Comparison of ENCODE assay signal across 9 cellular contexts in genomic region chr7:77570330-77571011, GRCh38. TPM values are rescaled to one million over a fixed set of nuclear protein-coding genes. Genes with fewer than 3 reads are reported as not detected.
DNase-seq lines count a peak whose midpoint lies in the region; ATAC-seq, FAIRE-seq and TF ChIP-seq lines count a peak whose summit lies in the region.
"Had no signal": no experiment of that assay in that cellular context is flagged by ENCODE, and none has a peak within 500 bp of the region (broad histone marks: within the 10 kb centered on the region; RNA-seq: fewer than 3 reads in every experiment).

No MANE protein-coding gene starts in this region.

- intact Hi-C loops in GM12878 (cut with micrococcal nuclease; ENCODE audit: unreplicated experiment), result no loop called here
- intact Hi-C loops in adrenal gland (cut with DNase I), result no loop called here

- no peaks in the 10 kb centered on the region for H3K9me3 Mint-ChIP-seq in memory B cell

- H3K27ac ChIP-seq in HUES48 (ENCODE audit: low read depth, low read length), result peak overlapping the region; percentile 32
- H3K27ac ChIP-seq in GM12878 (ENCODE audit: control insufficient read depth, insufficient read depth), result peak overlapping the region; percentile 38; the same call in 1 of the 2 replicates
- H3K27ac ChIP-seq in adrenal gland, result peak overlapping the region in 2 of 5 donors; percentile 30 to 36

- in situ Hi-C loops in GM12878 (cut with MboI), result no loop called here

- H3K4me2 ChIP-seq in GM12878 (ENCODE audit: control insufficient read depth, insufficient read depth), result no peak overlapping the region

- H3K4me3 ChIP-seq in BJ (ENCODE audit: low read depth, low read length), result no peak overlapping the region
- no peak overlapping the region for H3K4me3 ChIP-seq in HUES48 (ENCODE audit: low read depth, low read length)
- no peak overlapping the region for H3K4me3 ChIP-seq in GM12878
- H3K4me3 ChIP-seq in adrenal gland, result no peak overlapping the region

- no peaks in the 10 kb centered on the region for H4K20me1 ChIP-seq in GM12878 (ENCODE audit: control insufficient read depth, insufficient read depth)

- SMC1A ChIA-PET in GM12878 (lab: Charles Lee; ENCODE audit: uncharacterized antibody, unreplicated experiment), result interaction anchor here (1.0 kb wide), 2 partner anchors 28 to 104 kb away, joined by 3 to 4 read pairs; no protein-coding TSS in a partner anchor

- H3K79me2 ChIP-seq in GM12878 (ENCODE audit: control insufficient read depth, insufficient read depth, low read length), result peaks cover 8% of the 10 kb centered on the region

- peaks cover 10% of the 10 kb centered on the region for H3K4me1 Mint-ChIP-seq in memory B cell

- H3K9ac ChIP-seq in HUES48 (ENCODE audit: low read depth, low read length) (no peak overlapping the region), GM12878 (ENCODE audit: control insufficient read depth, insufficient read depth, low read length) (no peak overlapping the region; the same call in 1 of the 2 replicates)

- H3K27me3 ChIP-seq in BJ (ENCODE audit: control insufficient read depth, insufficient read depth, low read length) (no peaks in the 10 kb centered on the region), HUES48 (ENCODE audit: control insufficient read depth, insufficient read depth, low read length) (no peaks in the 10 kb centered on the region), GM12878 (replicated peaks in 1 of 2; ENCODE audit: control insufficient read depth in 2 of 2, insufficient read depth in 2 of 2, low read length in 1 of 2) (no peaks in the 10 kb centered on the region), adrenal gland (no peaks in the 10 kb centered on the region)

- BruUV-seq in GM12878 (replicated peaks; lab: Mats Ljungman, UMichigan), result no TSS peak

- WGBS in GM12878 (ENCODE audit: insufficient coverage, insufficient replicate concordance, low lambda C conversion rate, missing lambda C conversion rate), result 82% methylated on average over 3 of the region's 3 CpGs
- WGBS in adrenal gland, 4 donors, result 78 to 83% (median 79%) methylated on average over 3 of the region's 3 CpGs

- no peak overlapping the region for H2AFZ ChIP-seq in GM12878 (ENCODE audit: control insufficient read depth, low read depth, low read length)

- CTCF ChIA-PET in BJ (lab: Yijun Ruan, JAX), result no interaction called here
- CTCF ChIA-PET in GM12878 (lab: Yijun Ruan, JAX), result interaction anchor here (1.2 kb wide), 1 partner anchor 17 kb away, joined by 3 read pairs; no protein-coding TSS in a partner anchor
- CTCF ChIA-PET in HEK293T (lab: Yijun Ruan, JAX), result no interaction called here

- TF ChIP-seq CTCF in BJ (IDR thresholded peaks at IDR 0.05; ENCODE audit: insufficient read depth, low read depth, low read length), result 0 out of 2 replicates have a peak, but pooled peaks have one; percentile 14
- no peak for TF ChIP-seq CTCF in GM12878 (IDR thresholded peaks at IDR 0.05 in 2 of 3, conservative IDR thresholded peaks at IDR 0.05 in 1 of 3; ENCODE audit: control insufficient read depth in 2 of 3, extremely low read depth in 1 of 3, insufficient read depth in 1 of 3, low read depth in 3 of 3, low read length in 3 of 3)
- TF ChIP-seq CTCF in adrenal gland (IDR thresholded peaks at IDR 0.05), result no peak

- peaks cover 14% of the 10 kb centered on the region for H3K36me3 Mint-ChIP-seq in memory B cell

- ATAC-seq in GM12878 (peak; percentile 79), memory B cell (ENCODE audit: low read depth) (peak; percentile 56)

- H3K4me1 ChIP-seq in HUES48 (ENCODE audit: control insufficient read depth, insufficient read depth, low read length) (peaks cover 15% of the 10 kb centered on the region; the same call in 1 of the 2 replicates), GM12878 (ENCODE audit: control insufficient read depth, insufficient read depth, low read length) (peaks cover 11% of the 10 kb centered on the region), adrenal gland (replicated peaks in 1 of 2) (peaks cover 0 to 48% of the 10 kb centered on the region in 2 donors)

- no peak overlapping the region for H3K4me3 Mint-ChIP-seq in memory B cell
- H3K4me3 Mint-ChIP-seq: activated naive CD8-positive, alpha-beta T cell had no signal

- TF ChIP-seq RAD21 in GM12878 (IDR thresholded peaks at IDR 0.05; ENCODE audit: insufficient read depth, low read depth, low read length), result no peak

- POLR2A ChIA-PET in BJ (lab: Charles Lee) (interaction anchor here (0.6 kb wide), 1 partner anchor 45 kb away, joined by 3 read pairs; no protein-coding TSS in a partner anchor), GM12878 (lab: Charles Lee) (interaction anchor here (1.0 kb wide), 1 partner anchor 34 kb away, joined by 4 read pairs; no protein-coding TSS in a partner anchor), HEK293T (lab: Yijun Ruan, JAX) (no interaction called here)

- FAIRE-seq in GM12878 (lab: Jason Lieb, UNC), result peak; percentile 69

- no peak overlapping the region for H3K27ac Mint-ChIP-seq in memory B cell
- H3K27ac Mint-ChIP-seq: activated naive CD8-positive, alpha-beta T cell had no signal

- no peaks in the 10 kb centered on the region for H3K27me3 Mint-ChIP-seq in memory B cell
- H3K27me3 Mint-ChIP-seq: activated naive CD8-positive, alpha-beta T cell had no signal

- peaks cover 5% of the 10 kb centered on the region for H3K36me3 ChIP-seq in BJ (ENCODE audit: control insufficient read depth, insufficient read depth, low read length)
- peaks cover 58% of the 10 kb centered on the region for H3K36me3 ChIP-seq in HUES48 (ENCODE audit: control insufficient read depth, insufficient read depth, low read length)
- peaks cover 0 to 4% of the 10 kb centered on the region in 2 experiments; a peak in 3 of 4 replicates for H3K36me3 ChIP-seq in GM12878 (ENCODE audit: control insufficient read depth in 2 of 2, insufficient read depth in 2 of 2, low read length in 1 of 2)
- peaks cover 0 to 30% of the 10 kb centered on the region in 2 donors for H3K36me3 ChIP-seq in adrenal gland (replicated peaks in 1 of 2)

- DNase-seq in BJ (ENCODE audit: low read depth) (peak; percentile 66), GM12878 (ENCODE audit: low read depth, low spot score) (no peak), memory B cell (ENCODE audit: low spot score in 2 of 2) (no peak), NCI-H1694 treated with DMSO at 0.1 percent for 48 hours (lab: John Stamatoyannopoulos, UW) (no peak), adrenal gland (no peak), HEK293T (ENCODE audit: extremely low spot score) (no peak), retina (no peak)

- H3K9me3 ChIP-seq in HUES48 (ENCODE audit: control insufficient read depth, insufficient read depth, low read length) (no peaks in the 10 kb centered on the region), GM12878 (replicated peaks; ENCODE audit: control insufficient read depth, insufficient read depth, low read length) (no peaks in the 10 kb centered on the region), adrenal gland (replicated peaks in 1 of 3) (no peaks in the 10 kb centered on the region)

- no peak for TF ChIP-seq EP300 in GM12878 (IDR thresholded peaks at IDR 0.05; ENCODE audit: borderline replicate concordance in 1 of 2, control insufficient read depth in 1 of 2, low read depth in 2 of 2, low read length in 2 of 2)

- RAD21 ChIA-PET in GM12878 (lab: Charles Lee; ENCODE audit: unreplicated experiment), result interaction anchor here (1.3 kb wide), 1 partner anchor 28 kb away, joined by 3 read pairs; no protein-coding TSS in a partner anchor

- TF ChIP-seq POLR2A in GM12878 (IDR thresholded peaks at IDR 0.05; ENCODE audit: low read depth, low read length) (no peak), adrenal gland (IDR thresholded peaks at IDR 0.05) (no peak)

TF ChIP-seq in HEK293T, 16 proteins besides CTCF, POLR2A, EP300 and RAD21:
- TF ChIP-seq FOXM1 (IDR thresholded peaks at IDR 0.05; ENCODE audit: borderline replicate concordance) (no peak), FOXA1 (IDR thresholded peaks at IDR 0.05) (no peak), TARDBP (IDR thresholded peaks at IDR 0.05) (no peak)
TF ChIP-seq in HEK293T: peak in this region for 0.

RNA-seq across cellular contexts. Expression of gene PTPN12, which starts 33.4 kb away (rescaled TPM):
- polyA plus RNA-seq in BJ (2011; rRNA removed) (19.7 and 30.8 TPM in 2 replicates), GM12878 (2011; rRNA removed) (43.1 and 45.7 TPM in 2 replicates), GM12878 (2014; fragmentation: Illumina TruSeq; extraction: Trizol) (52.9 and 63.3 TPM in 2 replicates), GM12878 (2014; fragmentation: Nextera tagmentation; extraction: Ambion mirVana) (10 to 100 TPM; 12.3 to 12.6 TPM), GM12878 (2014; rRNA removed) (16.6 and 16.9 TPM in 2 replicates), GM12878 (2016; fragmentation: Nextera tagmentation; extraction: Ambion mirVana) (1 to 10 TPM; 6.6 to 7.1 TPM), adrenal gland (10 to 100 TPM; 29.6 to 61.7 (median 55.7) TPM)
- polyA minus RNA-seq in BJ (2011; rRNA and poly(A)+ RNA removed), result 25.5 and 26.7 TPM in 2 replicates
- total RNA-seq in GM12878 (2013; cell fraction: nucleolus; rRNA removed), result 151 and 156 TPM in 2 replicates
- total RNA-seq in GM12878 (2014; rRNA removed) (17.8 and 22.4 TPM in 2 replicates), GM12878 (2014; rRNA removed; fragmentation: Illumina TruSeq; extraction: Trizol) (23.7 and 26.3 TPM in 2 replicates), GM12878 (2021) (35.1 and 35.8 TPM in 2 replicates), adrenal gland (10 to 100 TPM; 29.5 to 72.0 (median 55.1) TPM)
- 7.7 TPM for polyA plus RNA-seq in GM12878 (2011; ENCODE audit: low read depth)
- polyA plus RNA-seq in GM12878 (2011; cell fraction: cytosol; rRNA removed), result 21.4 and 23.6 TPM in 2 replicates
- polyA plus RNA-seq in GM12878 (2011; cell fraction: nucleus; rRNA removed), result 26.6 and 28.1 TPM in 2 replicates
- 16.9 and 17.5 TPM in 2 replicates for polyA plus RNA-seq in GM12878 (2012)
- 43.7 and 78.6 TPM in 2 replicates for polyA minus RNA-seq in GM12878 (2011; rRNA and poly(A)+ RNA removed)
- polyA minus RNA-seq in GM12878 (2011; cell fraction: cytosol; rRNA and poly(A)+ RNA removed), result 17.2 and 25.6 TPM in 2 replicates
- 26.6 and 45.6 TPM in 2 replicates for polyA minus RNA-seq in GM12878 (2011; cell fraction: nucleus; rRNA and poly(A)+ RNA removed)
